In the genomic region with DNA sequence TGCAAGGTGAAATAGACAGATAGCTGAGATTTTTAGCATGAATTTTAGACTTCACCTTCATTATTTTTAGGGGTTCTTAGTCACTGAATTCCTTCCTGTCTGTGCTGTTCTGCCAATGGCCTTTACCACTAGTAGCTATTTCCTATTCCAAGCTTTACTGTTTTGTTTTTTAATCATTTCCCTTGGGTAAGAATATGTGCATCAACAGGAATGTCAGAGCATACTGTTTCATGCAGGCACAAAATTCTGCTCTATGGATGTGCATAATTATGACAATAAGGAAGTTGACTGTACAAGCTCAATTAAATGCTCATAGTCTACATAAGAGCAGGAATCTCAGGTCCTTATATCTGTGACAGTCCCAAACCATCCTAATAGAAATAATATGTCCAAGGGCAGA, we compare ENCODE assay signal across 8 cellular contexts. TPM values are rescaled to one million over a fixed set of nuclear protein-coding genes. Genes with fewer than 3 reads are reported as not detected.
DNase-seq lines count a peak whose midpoint lies in the region; ATAC-seq, FAIRE-seq and TF ChIP-seq lines count a peak whose summit lies in the region.

No MANE protein-coding gene starts in this region.

- H3K4me3 Mint-ChIP-seq in stimulated activated naive CD8-positive, alpha-beta T cell treated with anti-CD3 and anti-CD28 coated beads, Interleukin-15, Interleukin-2, amounts not matched to agents 100 ng/mL and 50 ng/mL, for 24 hours = peak overlapping the region; percentile 95
- H3K4me3 Mint-ChIP-seq in astrocyte (ENCODE audit: unreplicated experiment) = no peak overlapping the region

- H3K4me2 ChIP-seq in astrocyte (ENCODE audit: low read length) = peak overlapping the region; percentile 89

- peaks cover 13% of the 10 kb centered on the region for H4K20me1 ChIP-seq in astrocyte (ENCODE audit: insufficient read depth, low read length)

- peak overlapping the region; percentile 12 for H3K27ac ChIP-seq in astrocyte (ENCODE audit: low read depth, low read length)

- FAIRE-seq in astrocyte (lab: Jason Lieb, UNC) = peak; percentile 50

- peak overlapping the region; percentile 15 for H3K4me3 ChIP-seq in astrocyte (ENCODE audit: insufficient read depth, low read depth, low read length)

- H3K4me1 ChIP-seq in astrocyte (ENCODE audit: insufficient read depth, low read length) = peaks cover 31% of the 10 kb centered on the region

- peaks cover 96% of the 10 kb centered on the region for H3K36me3 Mint-ChIP-seq in stimulated activated naive CD8-positive, alpha-beta T cell treated with anti-CD3 and anti-CD28 coated beads, Interleukin-15, Interleukin-2, amounts not matched to agents 100 ng/mL and 50 ng/mL, for 24 hours (ENCODE audit: low read depth)
- peaks cover 9% of the 10 kb centered on the region for H3K36me3 Mint-ChIP-seq in astrocyte (ENCODE audit: low read depth, unreplicated experiment)

- no peak overlapping the region for H3K9ac ChIP-seq in astrocyte (ENCODE audit: low read length)

- no peak for ATAC-seq in stimulated activated naive CD8-positive, alpha-beta T cell treated with anti-CD3 and anti-CD28 coated beads, Interleukin-15, Interleukin-2, amounts not matched to agents 100 U/mL and 50 U/mL, for 24 hours
- ATAC-seq in HG03108 (IDR thresholded peaks at IDR 0.05; ENCODE audit: unreplicated experiment) = no peak

- H3K9me3 Mint-ChIP-seq in stimulated activated naive CD8-positive, alpha-beta T cell treated with anti-CD3 and anti-CD28 coated beads, Interleukin-15, Interleukin-2, amounts not matched to agents 100 ng/mL and 50 ng/mL, for 24 hours = no peaks in the 10 kb centered on the region
- no peaks in the 10 kb centered on the region for H3K9me3 Mint-ChIP-seq in astrocyte (ENCODE audit: unreplicated experiment)

- no peak overlapping the region for H2AFZ ChIP-seq in astrocyte (ENCODE audit: low read depth, low read length)

- peak overlapping the region; percentile 88 for H3K27ac Mint-ChIP-seq in stimulated activated naive CD8-positive, alpha-beta T cell treated with anti-CD3 and anti-CD28 coated beads, Interleukin-15, Interleukin-2, amounts not matched to agents 100 ng/mL and 50 ng/mL, for 24 hours
- H3K27ac Mint-ChIP-seq in astrocyte (ENCODE audit: unreplicated experiment) = no peak overlapping the region

- H3K27me3 Mint-ChIP-seq in stimulated activated naive CD8-positive, alpha-beta T cell treated with anti-CD3 and anti-CD28 coated beads, Interleukin-15, Interleukin-2, amounts not matched to agents 100 ng/mL and 50 ng/mL, for 24 hours = no peaks in the 10 kb centered on the region
- H3K27me3 Mint-ChIP-seq in astrocyte (ENCODE audit: low read depth, unreplicated experiment) = no peaks in the 10 kb centered on the region

- no peak for TF ChIP-seq CTCF in astrocyte (IDR thresholded peaks at IDR 0.05; ENCODE audit: insufficient read depth, low read depth, low read length)

- no peak for DNase-seq in stimulated activated naive CD8-positive, alpha-beta T cell treated with anti-CD3 and anti-CD28 coated beads, Interleukin-15, Interleukin-2, amounts not matched to agents 100 U/mL and 50 U/mL, for 24 hours
- DNase-seq in astrocyte (ENCODE audit: low read depth) = no peak
- DNase-seq in lung microvascular endothelial cell (ENCODE audit: low read depth in 2 of 2) = peak; percentile 78 to 80
- DNase-seq in germinal center (ENCODE audit: low spot score) = no peak
- no peak for DNase-seq in stimulated activated CD4-positive, alpha-beta T cell treated with anti-CD3 and anti-CD28 coated beads, Interleukin-4, amount 100 ng/mL, for 1 hour
- DNase-seq in SKM-1 treated with dmso at 0.1 percent for 144 hours (lab: John Stamatoyannopoulos, UW; ENCODE audit: unreplicated experiment) = no peak

- no peaks in the 10 kb centered on the region for H3K27me3 ChIP-seq in astrocyte (ENCODE audit: insufficient read depth, low read length)

- H3K4me1 Mint-ChIP-seq in stimulated activated naive CD8-positive, alpha-beta T cell treated with anti-CD3 and anti-CD28 coated beads, Interleukin-15, Interleukin-2, amounts not matched to agents 100 ng/mL and 50 ng/mL, for 24 hours (ENCODE audit: low read depth) = peaks cover 71% of the 10 kb centered on the region
- H3K4me1 Mint-ChIP-seq in astrocyte (ENCODE audit: low read depth, unreplicated experiment) = peaks cover 37% of the 10 kb centered on the region

- peaks cover 23% of the 10 kb centered on the region for H3K36me3 ChIP-seq in astrocyte (ENCODE audit: insufficient read depth, low read length)

- peaks cover 44% of the 10 kb centered on the region for H3K79me2 ChIP-seq in astrocyte (ENCODE audit: insufficient read depth, low read length)

- no peaks in the 10 kb centered on the region for H3K9me3 ChIP-seq in astrocyte (ENCODE audit: insufficient read depth, low read depth, low read length)

RNA-seq across cellular contexts. Expression of a gene that starts 5.0 kb away (rescaled TPM):
- 16.2 and 16.8 TPM in 2 replicates for total RNA-seq in astrocyte
- total RNA-seq in lung microvascular endothelial cell = 2.2 and 3.2 TPM in 2 replicates

Comparison
In these comparisons a context has a peak if more than half of its experiments do, and no peak if none do; other contexts are left out.
1. DNase-seq: peak in lung microvascular endothelial cell (2 of 2); none in stimulated activated naive CD8-positive, alpha-beta T cell treated with anti-CD3 and anti-CD28 coated beads, Interleukin-15, Interleukin-2, amounts not matched to agents 100 U/mL and 50 U/mL, for 24 hours (single experiment), astrocyte (single experiment), germinal center (single experiment), stimulated activated CD4-positive, alpha-beta T cell treated with anti-CD3 and anti-CD28 coated beads, Interleukin-4, amount 100 ng/mL, for 1 hour (single experiment) and SKM-1 treated with dmso at 0.1 percent for 144 hours (single experiment).